In the genomic region with DNA sequence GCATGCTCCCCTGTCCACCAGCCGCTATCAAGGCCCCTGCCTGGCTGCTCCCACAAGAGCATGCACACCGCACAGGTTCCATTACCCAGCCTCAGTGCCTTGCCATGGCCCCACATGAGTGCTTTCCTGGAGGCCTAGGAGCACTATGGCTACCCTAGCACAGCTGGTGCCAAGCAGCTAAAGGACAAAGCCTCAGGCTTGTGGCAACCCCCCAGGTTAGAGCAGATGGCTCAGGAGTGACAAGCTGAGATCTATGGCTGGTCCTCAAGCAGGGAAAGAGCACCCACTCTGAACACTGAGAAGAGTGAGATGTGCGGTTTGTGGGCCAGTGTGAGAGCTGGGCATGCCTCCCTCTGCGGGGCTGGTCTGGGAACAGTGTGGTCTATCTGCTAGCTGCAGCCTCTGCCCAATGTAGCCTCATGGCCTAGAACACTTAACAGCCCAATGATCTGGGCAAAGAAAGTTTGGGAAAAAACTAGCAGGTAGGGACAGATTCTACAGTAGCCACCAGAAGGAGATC, we compare ENCODE assay signal across 18 cellular contexts.
"Had no signal": no experiment of that assay in that cellular context is flagged by ENCODE, and none has a peak within 500 bp of the region (broad histone marks: within the 10 kb centered on the region; RNA-seq: fewer than 3 reads in every experiment).

No MANE protein-coding gene starts in this region.

- H3K27ac ChIP-seq: adrenal gland, breast epithelium, left lung, ovary, right lobe of liver, thyroid gland, VCaP had no signal

- H3K4me1 ChIP-seq: adrenal gland, breast epithelium, right lobe of liver had no signal

- H3K27ac Mint-ChIP-seq: activated naive CD4-positive, alpha-beta T cell treated with anti-CD3 and anti-CD28 coated beads, Interleukin-2, amount 50 U/mL, for 72 hours; activated T-helper 1 cell treated with anti-CD3 and anti-CD28 coated beads, Interleukin-12 subunit alpha, Interleukin-12 subunit beta, Interleukin-2, Interleukin-4 antibody, amounts not matched to agents 30 ng/mL and 10 ng/mL and 1 ng/mL, durations not matched to agents 14 hours and 24 hours and 36 hours had no signal

- H3K9me3 ChIP-seq: adrenal gland, breast epithelium, left lung, ovary, right lobe of liver, thyroid gland had no signal

- ATAC-seq: activated naive CD4-positive, alpha-beta T cell treated with anti-CD3 and anti-CD28 coated beads, Interleukin-2, amount 50 U/mL, for 72 hours; left lung had no signal

- H3K4me3 ChIP-seq: adrenal gland, breast epithelium, left lung, ovary, right lobe of liver, smooth muscle cell, thyroid gland had no signal

- H3K4me3 Mint-ChIP-seq: activated T-helper 1 cell treated with anti-CD3 and anti-CD28 coated beads, Interleukin-12 subunit alpha, Interleukin-12 subunit beta, Interleukin-2, Interleukin-4 antibody, amounts not matched to agents 30 ng/mL and 10 ng/mL and 1 ng/mL, durations not matched to agents 14 hours and 24 hours and 36 hours had no signal

- H3K36me3 ChIP-seq: adrenal gland, breast epithelium, left lung, ovary, right lobe of liver, thyroid gland had no signal

- H3K4me2 ChIP-seq: smooth muscle cell had no signal

- DNase-seq: activated CD4-positive, alpha-beta T cell treated with anti-CD3 and anti-CD28 coated beads, Interleukin-2, amount 50 U/mL, for 1 hour; activated CD4-positive, CD25-positive, alpha-beta regulatory T cell treated with anti-CD3 and anti-CD28 coated beads, Interleukin-2, amount 50 U/mL, for 72 hours; activated gamma-delta T cell treated with Interleukin-2 at 50 U/mL for 16 hours; adrenal gland; effector CD4-positive, alpha-beta T cell; head of caudate nucleus; left lung; mammary epithelial cell; ovary; right lobe of liver; stimulated activated CD4-positive, alpha-beta T cell treated with anti-CD3 and anti-CD28 coated beads, Interleukin-4, amount 100 ng/mL, for 1 hour; T-helper 2 cell; thyroid gland had no signal

- H3K27me3 ChIP-seq: adrenal gland, breast epithelium, left lung, ovary, right lobe of liver, thyroid gland had no signal
